41 cellular contexts compared by ENCODE assay signal in the genomic region with DNA sequence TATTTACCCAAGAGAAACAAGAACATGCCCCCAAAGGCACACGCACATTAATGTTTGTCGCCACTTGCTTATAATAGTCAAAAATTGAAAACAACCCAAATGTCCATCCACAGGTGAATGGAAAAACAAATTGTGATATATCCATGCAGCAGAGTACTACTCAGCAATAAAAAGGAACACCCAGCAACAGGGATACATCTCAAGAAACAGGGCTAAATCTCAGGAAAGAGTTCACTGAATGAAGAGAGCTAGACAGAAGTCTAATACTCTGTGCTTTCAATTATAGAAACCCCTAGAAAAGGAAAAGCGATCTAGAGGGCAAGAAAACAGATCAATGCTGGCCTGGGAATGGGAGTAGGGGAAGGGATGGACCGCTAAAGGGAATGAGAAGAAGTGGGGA. TPM values are rescaled to one million over a fixed set of nuclear protein-coding genes. Genes with fewer than 3 reads are reported as not detected.
"Had no signal": no experiment of that assay in that cellular context is flagged by ENCODE, and none has a peak within 500 bp of the region (broad histone marks: within the 10 kb centered on the region; RNA-seq: fewer than 3 reads in every experiment).

No MANE protein-coding gene starts in this region.

- DNase-seq: activated effector memory CD4-positive, alpha-beta T cell treated with anti-CD3 and anti-CD28 coated beads, Interleukin-2, amount 50 U/mL, for 16 hours; activated effector memory CD4-positive, alpha-beta T cell treated with Interleukin-2 at 50 U/mL for 16 hours; activated gamma-delta T cell; activated gamma-delta T cell treated with Interleukin-2 at 50 U/mL for 16 hours; activated naive CD4-positive, alpha-beta T cell; activated naive CD4-positive, alpha-beta T cell treated with anti-CD3 and anti-CD28 coated beads for 36 hours; activated naive CD4-positive, alpha-beta T cell treated with anti-CD3 and anti-CD28 coated beads, Interleukin-2, amount 10 ng/mL, durations not matched to agents 7 days and 5 days; activated naive CD4-positive, alpha-beta T cell treated with anti-CD3 and anti-CD28 coated beads, Interleukin-2, amount 50 U/mL, for 16 hours; activated naive CD4-positive, alpha-beta T cell treated with Interleukin-2 at 50 U/mL for 16 hours; activated naive CD8-positive, alpha-beta T cell treated with anti-CD3 and anti-CD28 coated beads for 36 hours; activated naive CD8-positive, alpha-beta T cell treated with anti-CD3 and anti-CD28 coated beads, Interleukin-2, amount 10 ng/mL, durations not matched to agents 7 days and 5 days; activated naive CD8-positive, alpha-beta T cell treated with anti-CD3 and anti-CD28 coated beads, Interleukin-2, amount 50 U/mL, for 24 hours; activated T-cell treated with anti-CD3 and anti-CD28 coated beads, Interleukin-2, amount 50 U/mL, for 1 hour; activated T-cell treated with anti-CD3 and anti-CD28 coated beads, Interleukin-2, amount 50 U/mL, for 24 hours; activated T-cell treated with anti-CD3 and anti-CD28 coated beads, Interleukin-2, amount 50 U/mL, for 4 hours; activated T-cell treated with anti-CD3 and anti-CD28 coated beads, Interleukin-2, amount 50 U/mL, for 48 hours; activated T-cell treated with anti-CD3 and anti-CD28 coated beads, Interleukin-2, amount 50 U/mL, for 72 hours; adrenal gland; amniotic stem cell; amygdala; anterior cingulate cortex; aorta; body of pancreas; brain microvascular endothelial cell; caudate nucleus; central memory CD4-positive, alpha-beta T cell; cerebellar nuclear complex had no signal

- H3K27me3 ChIP-seq: adrenal gland, ascending aorta, body of pancreas, breast epithelium, cardiac muscle cell had no signal

- H3K27ac ChIP-seq: ascending aorta, brain microvascular endothelial cell, breast epithelium, cardiac muscle cell had no signal

- ATAC-seq: activated naive CD4-positive, alpha-beta T cell treated with anti-CD3 and anti-CD28 coated beads, Interleukin-2, amount 50 U/mL, for 72 hours; activated naive CD8-positive, alpha-beta T cell treated with anti-CD3 and anti-CD28 coated beads, Interleukin-2, amount 50 U/mL, for 24 hours; activated T-cell treated with anti-CD3 and anti-CD28 coated beads, Interleukin-2, amount 50 U/mL, for 4 hours; activated T-cell treated with anti-CD3 and anti-CD28 coated beads, Interleukin-2, amount 50 U/mL, for 72 hours; activated T-helper 17 cell treated with anti-CD3 and anti-CD28 coated beads, Interleukin-2, amount 50 U/mL, for 72 hours had no signal

- H3K4me3 ChIP-seq: adrenal gland, ascending aorta, body of pancreas, breast epithelium, cardiac muscle cell had no signal

- H3K36me3 Mint-ChIP-seq: activated naive CD4-positive, alpha-beta T cell treated with anti-CD3 and anti-CD28 coated beads, Interleukin-2, amount 10 ng/mL, durations not matched to agents 7 days and 5 days; activated naive CD4-positive, alpha-beta T cell treated with anti-CD3 and anti-CD28 coated beads, Interleukin-2, amount 50 U/mL, for 24 hours; activated naive CD4-positive, alpha-beta T cell treated with anti-CD3 and anti-CD28 coated beads, Interleukin-2, amount 50 U/mL, for 72 hours; activated naive CD8-positive, alpha-beta T cell; activated naive CD8-positive, alpha-beta T cell treated with anti-CD3 and anti-CD28 coated beads for 36 hours; activated naive CD8-positive, alpha-beta T cell treated with anti-CD3 and anti-CD28 coated beads, Interleukin-2, amount 10 ng/mL, durations not matched to agents 7 days and 5 days; brain had no signal

- H3K4me1 ChIP-seq: ascending aorta had no signal

- H3K4me3 Mint-ChIP-seq: activated naive CD4-positive, alpha-beta T cell treated with anti-CD3 and anti-CD28 coated beads for 36 hours; activated naive CD4-positive, alpha-beta T cell treated with anti-CD3 and anti-CD28 coated beads, Interleukin-2, amount 10 ng/mL, durations not matched to agents 7 days and 5 days; activated naive CD4-positive, alpha-beta T cell treated with anti-CD3 and anti-CD28 coated beads, Interleukin-2, amount 50 U/mL, for 24 hours; activated naive CD8-positive, alpha-beta T cell; activated naive CD8-positive, alpha-beta T cell treated with anti-CD3 and anti-CD28 coated beads for 36 hours; activated naive CD8-positive, alpha-beta T cell treated with anti-CD3 and anti-CD28 coated beads, Interleukin-2, amount 10 ng/mL, durations not matched to agents 7 days and 5 days; activated naive CD8-positive, alpha-beta T cell treated with anti-CD3 and anti-CD28 coated beads, Interleukin-2, amount 50 U/mL, for 24 hours; activated T-cell treated with anti-CD3 and anti-CD28 coated beads, Interleukin-2, amount 50 U/mL, for 24 hours; activated T-cell treated with anti-CD3 and anti-CD28 coated beads, Interleukin-2, amount 50 U/mL, for 4 hours; activated T-cell treated with anti-CD3 and anti-CD28 coated beads, Interleukin-2, amount 50 U/mL, for 72 hours; activated T-helper 1 cell treated with anti-CD3 and anti-CD28 coated beads, Interleukin-12 subunit alpha, Interleukin-12 subunit beta, Interleukin-2, Interleukin-4 antibody, amounts not matched to agents 30 ng/mL and 10 ng/mL and 1 ng/mL, durations not matched to agents 14 hours and 24 hours and 36 hours; activated T-helper 17 cell treated with anti-CD3 and anti-CD28 coated beads, Interleukin-2, amount 50 U/mL, for 72 hours; brain; central memory CD8-positive, alpha-beta T cell had no signal

- H3K27ac Mint-ChIP-seq: activated naive CD4-positive, alpha-beta T cell treated with anti-CD3 and anti-CD28 coated beads for 36 hours; activated naive CD4-positive, alpha-beta T cell treated with anti-CD3 and anti-CD28 coated beads, Interleukin-2, amount 10 ng/mL, durations not matched to agents 7 days and 5 days; activated naive CD4-positive, alpha-beta T cell treated with anti-CD3 and anti-CD28 coated beads, Interleukin-2, amount 50 U/mL, for 24 hours; activated naive CD8-positive, alpha-beta T cell; activated naive CD8-positive, alpha-beta T cell treated with anti-CD3 and anti-CD28 coated beads for 36 hours; activated naive CD8-positive, alpha-beta T cell treated with anti-CD3 and anti-CD28 coated beads, Interleukin-2, amount 10 ng/mL, durations not matched to agents 7 days and 5 days; activated naive CD8-positive, alpha-beta T cell treated with anti-CD3 and anti-CD28 coated beads, Interleukin-2, amount 50 U/mL, for 24 hours; activated T-cell treated with anti-CD3 and anti-CD28 coated beads, Interleukin-2, amount 50 U/mL, for 24 hours; activated T-cell treated with anti-CD3 and anti-CD28 coated beads, Interleukin-2, amount 50 U/mL, for 72 hours; activated T-helper 1 cell treated with anti-CD3 and anti-CD28 coated beads, Interleukin-12 subunit alpha, Interleukin-12 subunit beta, Interleukin-2, Interleukin-4 antibody, amounts not matched to agents 30 ng/mL and 10 ng/mL and 1 ng/mL, durations not matched to agents 14 hours and 24 hours and 36 hours; activated T-helper 17 cell treated with anti-CD3 and anti-CD28 coated beads, Interleukin-2, amount 50 U/mL, for 72 hours; activated T-helper 2 cell treated with anti-CD3 and anti-CD28 coated beads, Interferon-gamma antibody, Interleukin-2, Interleukin-4, amounts not matched to agents 10 μg/mL and 5 μg/mL and 100 μg/mL, durations not matched to agents 14 hours and 24 hours and 36 hours had no signal

- FAIRE-seq: astrocyte, bronchial epithelial cell had no signal

- H3K9me3 ChIP-seq: adrenal gland, ascending aorta, body of pancreas, breast epithelium had no signal

- H3K36me3 ChIP-seq: adrenal gland, ascending aorta, brain microvascular endothelial cell, breast epithelium, cardiac muscle cell had no signal

- H3K9me3 Mint-ChIP-seq: activated naive CD4-positive, alpha-beta T cell treated with anti-CD3 and anti-CD28 coated beads for 36 hours; activated naive CD4-positive, alpha-beta T cell treated with anti-CD3 and anti-CD28 coated beads, Interleukin-2, amount 10 ng/mL, durations not matched to agents 7 days and 5 days; activated naive CD4-positive, alpha-beta T cell treated with anti-CD3 and anti-CD28 coated beads, Interleukin-2, amount 50 U/mL, for 24 hours; activated naive CD4-positive, alpha-beta T cell treated with anti-CD3 and anti-CD28 coated beads, Interleukin-2, amount 50 U/mL, for 72 hours; activated naive CD8-positive, alpha-beta T cell treated with anti-CD3 and anti-CD28 coated beads for 36 hours; activated naive CD8-positive, alpha-beta T cell treated with anti-CD3 and anti-CD28 coated beads, Interleukin-2, amount 10 ng/mL, durations not matched to agents 7 days and 5 days; activated naive CD8-positive, alpha-beta T cell treated with anti-CD3 and anti-CD28 coated beads, Interleukin-2, amount 50 U/mL, for 24 hours; activated T-cell treated with anti-CD3 and anti-CD28 coated beads, Interleukin-2, amount 50 U/mL, for 24 hours; activated T-cell treated with anti-CD3 and anti-CD28 coated beads, Interleukin-2, amount 50 U/mL, for 4 hours; activated T-cell treated with anti-CD3 and anti-CD28 coated beads, Interleukin-2, amount 50 U/mL, for 72 hours; activated T-helper 1 cell treated with anti-CD3 and anti-CD28 coated beads, Interleukin-12 subunit alpha, Interleukin-12 subunit beta, Interleukin-2, Interleukin-4 antibody, amounts not matched to agents 30 ng/mL and 10 ng/mL and 1 ng/mL, durations not matched to agents 14 hours and 24 hours and 36 hours; activated T-helper 17 cell treated with anti-CD3 and anti-CD28 coated beads, Interleukin-2, amount 50 U/mL, for 72 hours; activated T-helper 2 cell treated with anti-CD3 and anti-CD28 coated beads, Interferon-gamma antibody, Interleukin-2, Interleukin-4, amounts not matched to agents 10 μg/mL and 5 μg/mL and 100 μg/mL, durations not matched to agents 14 hours and 24 hours and 36 hours; brain; central memory CD8-positive, alpha-beta T cell had no signal

RNA-seq across cellular contexts. Expression of a gene that starts 36.7 kb away (rescaled TPM):
- total RNA-seq: chondrocyte had no signal
